22 cellular contexts compared by ENCODE assay signal in the genomic region with DNA sequence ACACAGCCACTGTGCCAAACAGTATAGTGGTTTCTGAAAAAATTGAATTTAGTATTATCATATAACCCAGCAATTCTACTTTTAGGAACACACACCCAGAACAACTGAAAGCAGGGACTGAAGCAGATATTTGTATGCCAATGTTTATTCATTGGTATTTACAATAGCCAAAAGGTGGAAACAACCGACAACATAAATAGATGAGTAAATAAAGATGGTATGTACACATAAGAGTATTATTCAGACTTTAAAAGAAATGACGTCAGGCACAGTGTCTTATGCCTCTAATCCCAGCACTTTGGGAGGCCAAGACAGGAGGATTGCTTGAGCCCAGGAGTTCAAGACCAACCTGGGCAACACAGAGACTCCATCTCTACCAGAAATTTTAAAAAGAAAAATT. TPM values are rescaled to one million over a fixed set of nuclear protein-coding genes. Genes with fewer than 3 reads are reported as not detected.
DNase-seq lines count a peak whose midpoint lies in the region; ATAC-seq and TF ChIP-seq lines count a peak whose summit lies in the region.
"Had no signal": no experiment of that assay in that cellular context is flagged by ENCODE, and none has a peak within 500 bp of the region (broad histone marks: within the 10 kb centered on the region; RNA-seq: fewer than 3 reads in every experiment).

No MANE protein-coding gene starts in this region.

- peaks cover 80% of the 10 kb centered on the region for H3K4me1 Mint-ChIP-seq in activated T-cell treated with anti-CD3 and anti-CD28 coated beads, Interleukin-2, amount 50 U/mL, for 72 hours (ENCODE audit: low read depth)
- H3K4me1 Mint-ChIP-seq in activated B cell treated with CpG ODN at 0.5 μM for 24 hours (peaks cover 95% of the 10 kb centered on the region), naive B cell (peaks cover 78 to 98% (median 95%) of the 10 kb centered on the region in 3 donors)

- CTCF ChIA-PET in activated B cell treated with CpG ODN at 0.5 μM for 24 hours (lab: Charles Lee), result no interaction called here

- peaks cover 3 to 6% of the 10 kb centered on the region in 2 donors for H3K9me3 Mint-ChIP-seq in activated T-cell treated with anti-CD3 and anti-CD28 coated beads, Interleukin-2, amount 50 U/mL, for 72 hours
- peaks cover 10% of the 10 kb centered on the region for H3K9me3 Mint-ChIP-seq in activated B cell treated with CpG ODN at 0.5 μM for 24 hours
- peaks cover 4 to 16% (median 6%) of the 10 kb centered on the region in 7 donors for H3K9me3 Mint-ChIP-seq in naive B cell
- H3K9me3 Mint-ChIP-seq: CD8-positive, alpha-beta memory T cell had no signal

- peaks cover 10 to 31% of the 10 kb centered on the region in 2 donors for H3K36me3 Mint-ChIP-seq in activated T-cell treated with anti-CD3 and anti-CD28 coated beads, Interleukin-2, amount 50 U/mL, for 72 hours (ENCODE audit: insufficient read depth in 2 of 2)
- H3K36me3 Mint-ChIP-seq in activated B cell treated with CpG ODN at 0.5 μM for 24 hours (ENCODE audit: low read depth), result peaks cover 53% of the 10 kb centered on the region
- H3K36me3 Mint-ChIP-seq in naive B cell, result peaks cover 29 to 44% of the 10 kb centered on the region in 2 donors
- H3K36me3 Mint-ChIP-seq: CD8-positive, alpha-beta memory T cell had no signal

- no peak for DNase-seq in activated T-cell treated with anti-CD3 and anti-CD28 coated beads, Interleukin-2, amount 50 U/mL, for 72 hours
- DNase-seq in activated T-cell treated with anti-CD3 and anti-CD28 coated beads, Interleukin-2, amount 50 U/mL, for 1 hour, result no peak
- DNase-seq in activated B cell treated with CpG ODN at 0.5 μM for 24 hours, result no peak
- no peak for DNase-seq in naive B cell
- DNase-seq in amygdala (lab: John Stamatoyannopoulos, UW), result no peak
- no peak for DNase-seq in NCI-H774 (lab: John Stamatoyannopoulos, UW)
- DNase-seq: caudate nucleus; CD8-positive, alpha-beta memory T cell; DND-41; foreskin fibroblast; hippocampal formation; mesendoderm; NCI-H1694; Peyer's patch; SK-N-SH; stimulated activated CD4-positive, alpha-beta T cell treated with anti-CD3 and anti-CD28 coated beads, Interleukin-4, amount 100 ng/mL, for 1 hour; T-helper 9 cell had no signal

- ATAC-seq in activated T-cell treated with anti-CD3 and anti-CD28 coated beads, Interleukin-2, amount 50 U/mL, for 72 hours (replicated peaks in 1 of 2), result no peak
- ATAC-seq in activated B cell treated with CpG ODN at 0.5 μM for 24 hours (ENCODE audit: low read depth) (no peak), naive B cell (ENCODE audit: low read depth in 2 of 2) (no peak), HG03565 (IDR thresholded peaks at IDR 0.05; ENCODE audit: unreplicated experiment) (no peak)

- peak overlapping the region; percentile 43 to 57 for H3K4me3 Mint-ChIP-seq in activated T-cell treated with anti-CD3 and anti-CD28 coated beads, Interleukin-2, amount 50 U/mL, for 72 hours
- peak overlapping the region; percentile 64 for H3K4me3 Mint-ChIP-seq in activated B cell treated with CpG ODN at 0.5 μM for 24 hours
- peak overlapping the region in 7 of 8 donors; percentile 30 to 97 (median 56) for H3K4me3 Mint-ChIP-seq in naive B cell
- H3K4me3 Mint-ChIP-seq: CD8-positive, alpha-beta memory T cell; nephron had no signal

- H3K27me3 Mint-ChIP-seq in activated T-cell treated with anti-CD3 and anti-CD28 coated beads, Interleukin-2, amount 50 U/mL, for 72 hours (ENCODE audit: low read depth), result no peaks in the 10 kb centered on the region
- H3K27me3 Mint-ChIP-seq in activated B cell treated with CpG ODN at 0.5 μM for 24 hours (no peaks in the 10 kb centered on the region), naive B cell (no peaks in the 10 kb centered on the region)
- H3K27me3 Mint-ChIP-seq: CD8-positive, alpha-beta memory T cell had no signal

- POLR2A ChIA-PET in activated B cell treated with CpG ODN at 0.5 μM for 24 hours (lab: Charles Lee), result interaction anchor here (1.3 kb wide), 1 partner anchor 30 kb away, joined by 5 read pairs; no protein-coding TSS in a partner anchor

- no peak for TF ChIP-seq CTCF in activated B cell treated with CpG ODN at 0.5 μM for 24 hours (IDR thresholded peaks at IDR 0.05)

- peak overlapping the region; percentile 16; the same call in 1 of the 2 replicates for H3K4me3 ChIP-seq in GM08714 (ENCODE audit: low read length)
- H3K4me3 ChIP-seq: HAP-1, Peyer's patch, skin epidermis had no signal

- intact Hi-C loops in activated B cell treated with CpG ODN at 0.5 μM for 24 hours (cut with micrococcal nuclease), result loop anchor here (2.0 kb wide), 1 partner anchor 14 kb away; no protein-coding TSS in a partner anchor

- H3K27ac Mint-ChIP-seq in activated T-cell treated with anti-CD3 and anti-CD28 coated beads, Interleukin-2, amount 50 U/mL, for 72 hours, result peak overlapping the region; percentile 93
- peak overlapping the region; percentile 75 for H3K27ac Mint-ChIP-seq in activated B cell treated with CpG ODN at 0.5 μM for 24 hours
- H3K27ac Mint-ChIP-seq in naive B cell, result peak overlapping the region; percentile 93 to 99 (median 96)
- H3K27ac Mint-ChIP-seq: CD8-positive, alpha-beta memory T cell; nephron had no signal

RNA-seq across cellular contexts. Expression of a gene that starts 7.2 kb away (rescaled TPM):
- total RNA-seq in activated T-cell treated with anti-CD3 and anti-CD28 coated beads, Interleukin-2, amount 50 U/mL, for 72 hours, result 10 to 100 TPM; 35.1 to 49.1 TPM
- total RNA-seq in activated B cell treated with CpG ODN at 0.5 μM for 24 hours, result 69.8 and 70.3 TPM in 2 replicates
- 100 to 1,000 TPM; 229 to 356 (median 303) TPM for polyA plus RNA-seq in naive B cell (ENCODE audit: low read depth in 6 of 6)
